In genomic region chr4:186762361-186762760, GRCh38 we compare ENCODE assay signal across 1 cellular context.
TF ChIP-seq lines count a peak whose summit lies in the region.

No MANE protein-coding gene starts in this region.

TF ChIP-seq in IMR-90, 13 proteins besides CTCF, POLR2A, EP300 and RAD21 (continued from another document):
- TF ChIP-seq ELK1 (IDR thresholded peaks at IDR 0.05; ENCODE audit: borderline replicate concordance, low read depth, low read length) (no peak), CHD1 (IDR thresholded peaks at IDR 0.05; ENCODE audit: low read depth, low read length) (no peak)
